8 cellular contexts compared by ENCODE assay signal in genomic region chr4:17613761-17614415, GRCh38. TPM values are rescaled to one million over a fixed set of nuclear protein-coding genes. Genes with fewer than 3 reads are reported as not detected.
DNase-seq lines count a peak whose midpoint lies in the region; ATAC-seq, FAIRE-seq and TF ChIP-seq lines count a peak whose summit lies in the region.

No MANE protein-coding gene starts in this region.

- peak overlapping the region; percentile 97 for H3K4me3 Mint-ChIP-seq in astrocyte (ENCODE audit: unreplicated experiment)

- peak overlapping the region; percentile 96 for H3K27ac Mint-ChIP-seq in astrocyte (ENCODE audit: unreplicated experiment)

- peaks cover 22% of the 10 kb centered on the region for H3K4me1 Mint-ChIP-seq in astrocyte (ENCODE audit: low read depth, unreplicated experiment)

- no peaks in the 10 kb centered on the region for H3K9me3 Mint-ChIP-seq in astrocyte (ENCODE audit: unreplicated experiment)

- no peak for FAIRE-seq in astrocyte (lab: Jason Lieb, UNC)

- H4K20me1 ChIP-seq in OCI-LY7 (ENCODE audit: insufficient read depth, low read length), result peaks cover 6% of the 10 kb centered on the region; the same call in 1 of the 2 replicates
- H4K20me1 ChIP-seq in astrocyte (ENCODE audit: insufficient read depth, low read length), result peaks cover 34% of the 10 kb centered on the region

- intact Hi-C loops in OCI-LY7 (cut with micrococcal nuclease; ENCODE audit: unreplicated experiment), result loop anchor here (1.0 kb wide), 3 partner anchors 19 to 196 kb away; partner anchors contain the start of genes DCAF16 and NCAPG

- H3K79me2 ChIP-seq in OCI-LY7 (ENCODE audit: insufficient read depth, low read depth, low read length) (peaks cover 49% of the 10 kb centered on the region), astrocyte (ENCODE audit: insufficient read depth, low read length) (peaks cover 44% of the 10 kb centered on the region)

- H3K4me3 ChIP-seq in OCI-LY7 (ENCODE audit: low read depth, low read length, poor library complexity, severe bottlenecking) (peak overlapping the region; percentile 88), astrocyte (ENCODE audit: insufficient read depth, low read depth, low read length) (peak overlapping the region; percentile 99), iPS-18c (ENCODE audit: insufficient read depth, low read depth, low read length) (peak overlapping the region; percentile 85)

- peak overlapping the region; percentile 95 for H2AFZ ChIP-seq in OCI-LY7 (ENCODE audit: low read length)
- H2AFZ ChIP-seq in astrocyte (ENCODE audit: low read depth, low read length), result peak overlapping the region; percentile 90

- H3K36me3 Mint-ChIP-seq in astrocyte (ENCODE audit: low read depth, unreplicated experiment), result peaks cover 3% of the 10 kb centered on the region

- CTCF ChIA-PET in OCI-LY7 (lab: Charles Lee; ENCODE audit: unreplicated experiment), result interaction anchor here (0.6 kb wide), 1 partner anchor 110 kb away, joined by 3 read pairs; no protein-coding TSS in a partner anchor

- H3K4me2 ChIP-seq in OCI-LY7 (ENCODE audit: low read length) (peak overlapping the region; percentile 78), astrocyte (ENCODE audit: low read length) (peak overlapping the region; percentile 97)

- TF ChIP-seq CTCF in OCI-LY7 (conservative IDR thresholded peaks at IDR 0.05; ENCODE audit: low read length), result no peak
- TF ChIP-seq CTCF in astrocyte (IDR thresholded peaks at IDR 0.05; ENCODE audit: insufficient read depth, low read depth, low read length), result no peak

- H3K4me1 ChIP-seq in OCI-LY7 (ENCODE audit: insufficient read depth, low read length, poor library complexity, severe bottlenecking), result peaks cover 28% of the 10 kb centered on the region
- peaks cover 11% of the 10 kb centered on the region for H3K4me1 ChIP-seq in astrocyte (ENCODE audit: insufficient read depth, low read length)

- H3K36me3 ChIP-seq in OCI-LY7 (ENCODE audit: insufficient read depth, low read length) (peaks cover 31% of the 10 kb centered on the region), astrocyte (ENCODE audit: insufficient read depth, low read length) (no peaks in the 10 kb centered on the region)

- H3K27me3 Mint-ChIP-seq in astrocyte (ENCODE audit: low read depth, unreplicated experiment), result no peaks in the 10 kb centered on the region

- TSS peak; percentile 98 for BruUV-seq in OCI-LY7 (replicated peaks; lab: Mats Ljungman, UMichigan)

- H3K9me3 ChIP-seq in OCI-LY7 (ENCODE audit: low read length) (no peaks in the 10 kb centered on the region), astrocyte (ENCODE audit: insufficient read depth, low read depth, low read length) (no peaks in the 10 kb centered on the region), iPS-18c (ENCODE audit: control insufficient read depth, insufficient read depth, low read length) (no peaks in the 10 kb centered on the region)

- POLR2A ChIA-PET in OCI-LY7 (lab: Charles Lee), result interaction anchor here (0.6 to 2.6 kb wide), 18 partner anchors 9 to 1347 kb away, joined by 3 to 19 read pairs (median 4); no protein-coding TSS in a partner anchor

- ATAC-seq in HG02759 (IDR thresholded peaks at IDR 0.05; ENCODE audit: unreplicated experiment), result peak; percentile 57

- DNase-seq in NCI-H748 (lab: John Stamatoyannopoulos, UW; ENCODE audit: unreplicated experiment) (peak; percentile 7), NCI-H748 treated with DMSO at 0.1 percent for 48 hours (lab: John Stamatoyannopoulos, UW) (no peak), OCI-LY7 (ENCODE audit: low spot score) (peak; percentile 16), astrocyte (ENCODE audit: low read depth) (peak; percentile 74), T-helper 9 cell (no peak)
- peak; percentile 6 for DNase-seq in stimulated activated CD4-positive, alpha-beta T cell treated with anti-CD3 and anti-CD28 coated beads, Interleukin-2, amount 100 ng/mL, for 4 hours (ENCODE audit: low read depth)

- no peaks in the 10 kb centered on the region for H3K27me3 ChIP-seq in astrocyte (ENCODE audit: insufficient read depth, low read length)

- H3K9ac ChIP-seq in astrocyte (ENCODE audit: low read length), result peak overlapping the region; percentile 98

- no peaks in the 10 kb centered on the region for H3K9me2 ChIP-seq in OCI-LY7 (ENCODE audit: insufficient read depth, low read length)

- H3K27ac ChIP-seq in OCI-LY7 (ENCODE audit: low read depth, low read length, poor library complexity, severe bottlenecking) (peak overlapping the region; percentile 52), astrocyte (ENCODE audit: low read depth, low read length) (peak overlapping the region; percentile 95)

RNA-seq across cellular contexts. Expression of gene MED28, which starts 0.6 kb away (rescaled TPM):
- total RNA-seq in OCI-LY7 (2014; rRNA removed; shearing (Covaris generic)), result 20.7 and 27.0 TPM in 2 replicates
- total RNA-seq in OCI-LY7 (2022) (78.2 and 86.2 TPM in 2 replicates), astrocyte (42.6 and 43.6 TPM in 2 replicates)

RNA-seq across cellular contexts. Expression of gene LAP3, which starts 36.9 kb away (rescaled TPM):
- 111 and 115 TPM in 2 replicates for total RNA-seq in OCI-LY7 (2014; rRNA removed; shearing (Covaris generic))
- total RNA-seq in OCI-LY7 (2022) (101 and 104 TPM in 2 replicates), astrocyte (163 and 176 TPM in 2 replicates)

Comparison
In these comparisons a context has a peak if more than half of its experiments do, and no peak if none do; other contexts are left out.
1. DNase-seq: peak in NCI-H748 (single experiment), OCI-LY7 (single experiment), astrocyte (single experiment) and stimulated activated CD4-positive, alpha-beta T cell treated with anti-CD3 and anti-CD28 coated beads, Interleukin-2, amount 100 ng/mL, for 4 hours (single experiment); none in NCI-H748 treated with DMSO at 0.1 percent for 48 hours (single experiment) and T-helper 9 cell (single experiment).
2. Peak in every context shown above with its lines, with median percentiles within 50 percentile points of each other: H3K4me3 ChIP-seq.